ENCODE assay signal across 9 cellular contexts in genomic region chr12:121791671-121792496, GRCh38. TPM values are rescaled to one million over a fixed set of nuclear protein-coding genes. Genes with fewer than 3 reads are reported as not detected.
DNase-seq lines count a peak whose midpoint lies in the region; ATAC-seq, FAIRE-seq and TF ChIP-seq lines count a peak whose summit lies in the region.
"Had no signal": no experiment of that assay in that cellular context is flagged by ENCODE, and none has a peak within 500 bp of the region (broad histone marks: within the 10 kb centered on the region; RNA-seq: fewer than 3 reads in every experiment).

No MANE protein-coding gene starts in this region.

- no peak for FAIRE-seq in A549 (lab: Jason Lieb, UNC)

- H3K4me1 ChIP-seq in A549 (peaks cover 78% of the 10 kb centered on the region), HAP-1 (peaks cover 23% of the 10 kb centered on the region)

- TF ChIP-seq CTCF in A549 (IDR thresholded peaks at IDR 0.05) (no peak), coronary artery (IDR thresholded peaks at IDR 0.05) (no peak)

- CTCF ChIA-PET in A549 (lab: Yijun Ruan, JAX): interaction anchor here (0.6 to 72.2 kb wide), 7 partner anchors 6 to 112 kb away, joined by 3 to 2657 read pairs (median 195); partner anchors contain the start of genes PSMD9, RHOF and SETD1B

- no peaks in the 10 kb centered on the region for H3K9me3 Mint-ChIP-seq in activated T-helper 17 cell treated with anti-CD3 and anti-CD28 coated beads, Interleukin-2, amount 50 U/mL, for 72 hours
- no peaks in the 10 kb centered on the region for H3K9me3 Mint-ChIP-seq in memory B cell

- peak overlapping the region; percentile 78 for H3K4me2 ChIP-seq in A549

- TF ChIP-seq RAD21 in A549 (conservative IDR thresholded peaks at IDR 0.05 in 1 of 2, IDR thresholded peaks at IDR 0.05 in 1 of 2): no peak

- POLR2A ChIA-PET in A549 (lab: Yijun Ruan, JAX): interaction anchor here (0.7 to 6.1 kb wide), 4 partner anchors 10 to 772 kb away, joined by 3 to 43 read pairs (median 4); no protein-coding TSS in a partner anchor

- in situ Hi-C loops in HAP-1 (cut with MboI; ENCODE audit: low sequenced_read_pairs): no loop called here

- peak in 1 of 2 experiments; percentile 10; a peak in 3 of 6 replicates for ATAC-seq in A549
- no peak for ATAC-seq in activated T-helper 17 cell treated with anti-CD3 and anti-CD28 coated beads, Interleukin-2, amount 50 U/mL, for 72 hours (replicated peaks)
- no peak for ATAC-seq in memory B cell (ENCODE audit: low read depth)
- ATAC-seq in HG03045 (IDR thresholded peaks at IDR 0.05; ENCODE audit: unreplicated experiment): no peak
- no peak for ATAC-seq in GM21367 (IDR thresholded peaks at IDR 0.05; ENCODE audit: unreplicated experiment)

- H3K4me3 ChIP-seq in A549 (peak overlapping the region; percentile 96), HAP-1 (peak overlapping the region; percentile 75), coronary artery (no peak overlapping the region)

- H3K4me1 Mint-ChIP-seq in activated T-helper 17 cell treated with anti-CD3 and anti-CD28 coated beads, Interleukin-2, amount 50 U/mL, for 72 hours: peaks cover 33% of the 10 kb centered on the region
- H3K4me1 Mint-ChIP-seq in memory B cell: peaks cover 46% of the 10 kb centered on the region

- H3K27ac ChIP-seq in A549 (peak overlapping the region; percentile 100), coronary artery (no peak overlapping the region)

- TF ChIP-seq POLR2A in A549 (IDR thresholded peaks at IDR 0.05; ENCODE audit: low read length): no peak; the same call in 1 of the 2 replicates

- H3K27me3 ChIP-seq in HAP-1 (ENCODE audit: low read depth): no peaks in the 10 kb centered on the region

- DNase-seq in A549 (ENCODE audit: low read depth in 1 of 2, low spot score in 1 of 2) (peak in 1 of 2 experiments; percentile 85), HAP-1 (ENCODE audit: low spot score in 2 of 2) (peak in 1 of 2 experiments; percentile 2), memory B cell (ENCODE audit: low spot score in 2 of 2) (no peak), NCI-H1417 (lab: John Stamatoyannopoulos, UW) (no peak), coronary artery (ENCODE audit: low spot score) (no peak)
- DNase-seq: NCI-H446 treated with DMSO at 0.1 percent for 48 hours had no signal

- TF ChIP-seq EP300 in A549 (IDR thresholded peaks at IDR 0.05): peak; percentile 30 to 54; a peak in 1 of 5 replicates

- peaks cover 80% of the 10 kb centered on the region for H3K36me3 Mint-ChIP-seq in activated T-helper 17 cell treated with anti-CD3 and anti-CD28 coated beads, Interleukin-2, amount 50 U/mL, for 72 hours (ENCODE audit: low read depth)
- H3K36me3 Mint-ChIP-seq in memory B cell: peaks cover 6% of the 10 kb centered on the region

- peak overlapping the region; percentile 94 for H3K4me3 Mint-ChIP-seq in activated T-helper 17 cell treated with anti-CD3 and anti-CD28 coated beads, Interleukin-2, amount 50 U/mL, for 72 hours
- peak overlapping the region; percentile 88 for H3K4me3 Mint-ChIP-seq in memory B cell

- WGBS in A549 (ENCODE audit: missing lambda C conversion rate): 5% methylated on average over 13 of the region's 14 CpGs

- H3K9me3 ChIP-seq in A549 (no peaks in the 10 kb centered on the region), HAP-1 (no peaks in the 10 kb centered on the region)

- H3K27me3 Mint-ChIP-seq in activated T-helper 17 cell treated with anti-CD3 and anti-CD28 coated beads, Interleukin-2, amount 50 U/mL, for 72 hours: no peaks in the 10 kb centered on the region
- H3K27me3 Mint-ChIP-seq in memory B cell: no peaks in the 10 kb centered on the region

- H3K27ac Mint-ChIP-seq in activated T-helper 17 cell treated with anti-CD3 and anti-CD28 coated beads, Interleukin-2, amount 50 U/mL, for 72 hours: peak overlapping the region; percentile 98
- peak overlapping the region; percentile 98 for H3K27ac Mint-ChIP-seq in memory B cell

- peaks cover 45% of the 10 kb centered on the region for H3K36me3 ChIP-seq in HAP-1 (replicated peaks)

TF ChIP-seq in A549, 52 proteins besides CTCF, POLR2A, EP300 and RAD21 (continues in another document):
- TF ChIP-seq RARB (CRISPR knock-in tag; IDR thresholded peaks at IDR 0.05) (no peak), HDAC2 (IDR thresholded peaks at IDR 0.05) (no peak), JUNB (IDR thresholded peaks at IDR 0.05) (peak; percentile 34; the same call in 1 of the 2 replicates), TFCP2L1 (CRISPR knock-in tag; IDR thresholded peaks at IDR 0.05) (no peak), NPAS2 (CRISPR knock-in tag; IDR thresholded peaks at IDR 0.05; ENCODE audit: borderline replicate concordance) (no peak), BHLHE40 (IDR thresholded peaks at IDR 0.05; ENCODE audit: low read depth, low read length) (no peak), HEYL (CRISPR knock-in tag; IDR thresholded peaks at IDR 0.05) (no peak), ZFP36 (IDR thresholded peaks at IDR 0.05; ENCODE audit: borderline replicate concordance, partially characterized antibody) (no peak), USF2 (IDR thresholded peaks at IDR 0.05) (no peak), FOSB (CRISPR knock-in tag; IDR thresholded peaks at IDR 0.05) (no peak), CHD2 (IDR thresholded peaks at IDR 0.05; ENCODE audit: low read length, partially characterized antibody) (no peak), SMC3 (IDR thresholded peaks at IDR 0.05) (no peak), MYC (IDR thresholded peaks at IDR 0.05; ENCODE audit: borderline replicate concordance, low read length) (no peak), PHF8 (IDR thresholded peaks at IDR 0.05; ENCODE audit: borderline replicate concordance, low read depth) (no peak), FOXS1 (CRISPR knock-in tag; IDR thresholded peaks at IDR 0.05) (no peak), ZSCAN20 (CRISPR knock-in tag; IDR thresholded peaks at IDR 0.05) (no peak), FOSL2 (IDR thresholded peaks at IDR 0.05) (peak; percentile 44), FOSL2 (CRISPR knock-in tag; IDR thresholded peaks at IDR 0.05) (peak; percentile 56), NR3C1 (IDR thresholded peaks at IDR 0.05) (no peak), HOXA7 (CRISPR knock-in tag; IDR thresholded peaks at IDR 0.05) (0 out of 2 replicates have a peak, but pooled peaks have one; percentile 21), CHD4 (IDR thresholded peaks at IDR 0.05; ENCODE audit: borderline replicate concordance) (no peak), E2F6 (IDR thresholded peaks at IDR 0.05; ENCODE audit: borderline replicate concordance, low read depth) (no peak), ESRRA (IDR thresholded peaks at IDR 0.05; ENCODE audit: borderline replicate concordance, low read length) (no peak), HOXB5 (CRISPR knock-in tag; IDR thresholded peaks at IDR 0.05) (no peak), HOXB13 (CRISPR knock-in tag; IDR thresholded peaks at IDR 0.05; ENCODE audit: low read depth) (no peak), ZC3H11A (IDR thresholded peaks at IDR 0.05) (no peak), NFE2L2 (conservative IDR thresholded peaks at IDR 0.05; ENCODE audit: low read length) (no peak), RCOR1 (IDR thresholded peaks at IDR 0.05; ENCODE audit: low read depth, low read length) (no peak), CBX2 (IDR thresholded peaks at IDR 0.05; ENCODE audit: borderline replicate concordance, low read depth) (no peak), RNF2 (IDR thresholded peaks at IDR 0.05; ENCODE audit: borderline replicate concordance, low read depth) (no peak), KDM1A (IDR thresholded peaks at IDR 0.05; ENCODE audit: low read depth) (no peak), CEBPB (IDR thresholded peaks at IDR 0.05) (no peak), BCL3 (IDR thresholded peaks at IDR 0.05) (no peak)

RNA-seq across cellular contexts. Expression of gene RHOF, which starts 1.6 kb away (rescaled TPM):
- polyA plus RNA-seq in A549 (2011; rRNA removed) (47.1 and 48.0 TPM in 2 replicates), A549 (2017; fragmentation: RNase III; extraction: RNeasy Plus Mini Kit Qiagen cat#74134 plus additional on column Dnase treatment) (48.6 to 52.3 TPM (median 51.8 TPM) in 3 replicates)
- 84.7 and 94.6 TPM in 2 replicates for polyA plus RNA-seq in A549 (2012; cell fraction: cytosol; rRNA removed)
- 108 and 113 TPM in 2 replicates for polyA plus RNA-seq in A549 (2012; cell fraction: nucleus; rRNA removed)
- polyA minus RNA-seq in A549 (2011; rRNA and poly(A)+ RNA removed): 88.9 and 139 TPM in 2 replicates
- total RNA-seq in activated T-helper 17 cell treated with anti-CD3 and anti-CD28 coated beads, Interleukin-2, amount 50 U/mL, for 72 hours: 100 to 1,000 TPM; 103 to 123 TPM

RNA-seq across cellular contexts. Expression of gene SETD1B, which starts 11.9 kb away (rescaled TPM):
- 1.1 and 2.1 TPM in 2 replicates for polyA plus RNA-seq in A549 (2011; rRNA removed)
- polyA plus RNA-seq in A549 (2012; cell fraction: cytosol; rRNA removed): 2.2 and 3.1 TPM in 2 replicates
- polyA plus RNA-seq in A549 (2012; cell fraction: nucleus; rRNA removed): 6.5 and 9.1 TPM in 2 replicates
- polyA plus RNA-seq in A549 (2017; fragmentation: RNase III; extraction: RNeasy Plus Mini Kit Qiagen cat#74134 plus additional on column Dnase treatment): 7.4 to 8.6 TPM (median 8.0 TPM) in 3 replicates
- 2.6 and 4.2 TPM in 2 replicates for polyA minus RNA-seq in A549 (2011; rRNA and poly(A)+ RNA removed)
- total RNA-seq in activated T-helper 17 cell treated with anti-CD3 and anti-CD28 coated beads, Interleukin-2, amount 50 U/mL, for 72 hours: 10 to 100 TPM; 14.7 to 23.4 TPM

Comparison
In these comparisons a context has a peak if more than half of its experiments do, and no peak if none do; other contexts are left out.
1. H3K27ac ChIP-seq: peak in A549 (2 of 2); none in coronary artery (0 of 2).